In the genomic region with DNA sequence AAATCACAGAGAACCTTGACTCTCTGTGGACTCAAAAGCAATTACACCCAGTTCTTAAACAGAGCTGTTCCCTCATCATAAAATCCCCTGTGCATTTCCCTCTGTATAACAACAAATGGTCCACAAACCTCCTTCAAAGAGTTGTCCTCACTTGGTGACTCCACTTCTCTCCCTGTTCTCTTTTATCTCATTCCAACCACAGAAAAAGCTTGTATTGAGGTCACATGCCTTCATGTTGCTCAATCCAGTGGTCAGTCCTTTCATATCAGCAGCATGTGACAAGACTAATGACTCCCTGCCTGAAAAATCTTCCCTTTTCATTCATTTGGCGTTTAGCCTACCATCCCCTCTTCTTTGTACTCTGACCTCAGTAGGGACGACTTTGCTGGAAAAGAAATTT, we compare ENCODE assay signal across 8 cellular contexts.
DNase-seq lines count a peak whose midpoint lies in the region; ATAC-seq and FAIRE-seq lines count a peak whose summit lies in the region.

No MANE protein-coding gene starts in this region.

- H3K27me3 ChIP-seq in muscle layer of duodenum (ENCODE audit: low read depth, low read length): no peaks in the 10 kb centered on the region

- H3K9me3 ChIP-seq in muscle layer of duodenum (ENCODE audit: control insufficient read depth in 1 of 2, low read length in 2 of 2): no peaks in the 10 kb centered on the region

- DNase-seq in OCI-M1 (lab: John Stamatoyannopoulos, UW) (peak; percentile 92), NCI-H748 treated with DMSO at 0.1 percent for 48 hours (lab: John Stamatoyannopoulos, UW) (no peak), DMS153 treated with DMSO at 0.1 percent for 48 hours (lab: John Stamatoyannopoulos, UW; ENCODE audit: unreplicated experiment) (no peak), GM19239 (ENCODE audit: insufficient read length, low spot score) (no peak)

- H3K36me3 ChIP-seq in muscle layer of duodenum (ENCODE audit: control insufficient read depth in 1 of 2, insufficient read depth in 2 of 2, low read length in 2 of 2): no peaks in the 10 kb centered on the region

- no peak overlapping the region for H3K4me3 ChIP-seq in muscle layer of duodenum (ENCODE audit: low read depth in 1 of 2, low read length in 2 of 2)

- H3K4me1 ChIP-seq in muscle layer of duodenum (ENCODE audit: control insufficient read depth in 1 of 2, insufficient read depth in 2 of 2, low read length in 2 of 2): peaks cover 10 to 17% of the 10 kb centered on the region in 2 donors

- ATAC-seq in GM18498 (IDR thresholded peaks at IDR 0.05; ENCODE audit: unreplicated experiment): peak; percentile 26
- ATAC-seq in HG02642 (IDR thresholded peaks at IDR 0.05; ENCODE audit: poor library complexity, unreplicated experiment): peak; percentile 33
- ATAC-seq in HG03520 (IDR thresholded peaks at IDR 0.05; ENCODE audit: unreplicated experiment): no peak

- peak overlapping the region; percentile 60 for H3K27ac ChIP-seq in muscle layer of duodenum (ENCODE audit: low read length)

- FAIRE-seq in GM19239 (lab: Jason Lieb, UNC): no peak
